ENCODE assay signal across 22 cellular contexts in genomic region chr14:38718519-38718918, GRCh38.
DNase-seq lines count a peak whose midpoint lies in the region; ATAC-seq, FAIRE-seq and TF ChIP-seq lines count a peak whose summit lies in the region.
"Had no signal": no experiment of that assay in that cellular context is flagged by ENCODE, and none has a peak within 500 bp of the region (broad histone marks: within the 10 kb centered on the region; RNA-seq: fewer than 3 reads in every experiment).

No MANE protein-coding gene starts in this region.

- H3K9ac ChIP-seq in OCI-LY1 (ENCODE audit: low read length) = no peak overlapping the region
- H3K9ac ChIP-seq: SK-N-SH had no signal

- no peaks in the 10 kb centered on the region for H3K36me3 Mint-ChIP-seq in glutamatergic neuron (ENCODE audit: unreplicated experiment)
- H3K36me3 Mint-ChIP-seq: CD4-positive, CD25-positive, alpha-beta regulatory T cell had no signal

- no peak for ATAC-seq in psoas muscle
- ATAC-seq: GM23338 had no signal

- no peaks in the 10 kb centered on the region for H3K79me2 ChIP-seq in OCI-LY1 (ENCODE audit: insufficient read depth, low read length)

- no peaks in the 10 kb centered on the region for H3K9me2 ChIP-seq in OCI-LY1 (ENCODE audit: low read depth, low read length)
- H3K9me2 ChIP-seq: SK-N-SH had no signal

- TF ChIP-seq CTCF in OCI-LY1 (IDR thresholded peaks at IDR 0.05; ENCODE audit: low read length) = no peak
- TF ChIP-seq CTCF in glutamatergic neuron (IDR thresholded peaks at IDR 0.05; ENCODE audit: partially characterized antibody, unreplicated experiment) = no peak
- no peak for TF ChIP-seq CTCF in psoas muscle (IDR thresholded peaks at IDR 0.05)
- no peak for TF ChIP-seq CTCF in D721Med (IDR thresholded peaks at IDR 0.05; ENCODE audit: insufficient read depth, missing control alignments)

- no peak overlapping the region for H3K27ac ChIP-seq in OCI-LY1 (ENCODE audit: low read depth, low read length, poor library complexity, severe bottlenecking)
- H3K27ac ChIP-seq in small intestine (ENCODE audit: low read depth in 1 of 2, low read length in 1 of 2) = no peak overlapping the region
- H3K27ac ChIP-seq in psoas muscle = no peak overlapping the region
- H3K27ac ChIP-seq: PC-9 had no signal

- peak overlapping the region; percentile 7; the same call in 1 of the 2 replicates for H2AFZ ChIP-seq in OCI-LY1 (ENCODE audit: low read length)
- H2AFZ ChIP-seq: GM23338, PC-9 had no signal

- no peaks in the 10 kb centered on the region for H4K20me1 ChIP-seq in OCI-LY1 (ENCODE audit: insufficient read depth, low read length)

- H3K27me3 Mint-ChIP-seq in glutamatergic neuron (ENCODE audit: unreplicated experiment) = peaks cover 6% of the 10 kb centered on the region

- no peak for FAIRE-seq in small intestine (lab: Jason Lieb, UNC)
- FAIRE-seq in D721Med (lab: Jason Lieb, UNC) = no peak
- FAIRE-seq: GM12892 had no signal

- H3K4me1 Mint-ChIP-seq in glutamatergic neuron (ENCODE audit: low read depth, unreplicated experiment) = peaks cover 19% of the 10 kb centered on the region
- H3K4me1 Mint-ChIP-seq: CD4-positive, CD25-positive, alpha-beta regulatory T cell had no signal

- intact Hi-C loops in psoas muscle (cut with DNase I) = no loop called here

- peaks cover 11% of the 10 kb centered on the region for H3K9me3 Mint-ChIP-seq in glutamatergic neuron (ENCODE audit: unreplicated experiment)
- H3K9me3 Mint-ChIP-seq: GM23338 had no signal

- H3K4me2 ChIP-seq in OCI-LY1 (ENCODE audit: low read length) = no peak overlapping the region
- H3K4me2 ChIP-seq: GM23338, PC-9, SK-N-SH had no signal

- WGBS in small intestine, 3 donors = 54 to 73% (median 62%) methylated on average over 2 of the region's 2 CpGs
- 57 to 63% (median 57%) methylated on average over 2 of the region's 2 CpGs for WGBS in psoas muscle, 3 donors

- H3K4me3 Mint-ChIP-seq in glutamatergic neuron (ENCODE audit: unreplicated experiment) = no peak overlapping the region
- H3K4me3 Mint-ChIP-seq: CD4-positive, CD25-positive, alpha-beta regulatory T cell; GM23338 had no signal

- peak overlapping the region; percentile 71 for H3K27ac Mint-ChIP-seq in glutamatergic neuron (ENCODE audit: unreplicated experiment)
- H3K27ac Mint-ChIP-seq: CD4-positive, CD25-positive, alpha-beta regulatory T cell; GM23338 had no signal

- DNase-seq in HT-29 (ENCODE audit: low spot score) = peak; percentile 3
- no peak for DNase-seq in glutamatergic neuron
- peak; percentile 8 for DNase-seq in small intestine
- DNase-seq in activated gamma-delta T cell (lab: John Stamatoyannopoulos, UW) = no peak
- no peak for DNase-seq in psoas muscle
- no peak for DNase-seq in D721Med (ENCODE audit: insufficient read length, low spot score)
- DNase-seq: CD4-positive, CD25-positive, alpha-beta regulatory T cell; COR-L47; HCEC 1CT; KBM-7; NCI-H1105; NCI-H146; NCI-H2029; NCI-H226; NCI-H774; PC-9; RPMI8226; SHP77 treated with DMSO at 0.1 percent for 48 hours; SK-N-SH had no signal

- H3K4me3 ChIP-seq in OCI-LY1 (ENCODE audit: low read depth, low read length, poor library complexity, severe bottlenecking) (no peak overlapping the region), small intestine (ENCODE audit: low read depth in 1 of 2, low read length in 2 of 2) (no peak overlapping the region), psoas muscle (no peak overlapping the region)
- H3K4me3 ChIP-seq: GM23338, PC-9 had no signal

- H3K36me3 ChIP-seq in OCI-LY1 (ENCODE audit: insufficient read depth, low read length) = no peaks in the 10 kb centered on the region
- no peaks in the 10 kb centered on the region for H3K36me3 ChIP-seq in small intestine (ENCODE audit: control insufficient read depth in 2 of 2, insufficient read depth in 2 of 2, low read length in 2 of 2)
- H3K36me3 ChIP-seq in psoas muscle (ENCODE audit: insufficient read depth in 1 of 2, low read depth in 1 of 2) = no peaks in the 10 kb centered on the region

- no peaks in the 10 kb centered on the region for H3K9me3 ChIP-seq in OCI-LY1 (ENCODE audit: low read length)
- H3K9me3 ChIP-seq in small intestine (ENCODE audit: control insufficient read depth, low read depth) = no peaks in the 10 kb centered on the region
- H3K9me3 ChIP-seq in psoas muscle = no peaks in the 10 kb centered on the region
- H3K9me3 ChIP-seq: SK-N-SH had no signal

- H3K27me3 ChIP-seq in OCI-LY1 (ENCODE audit: insufficient read depth, low read length) = no peaks in the 10 kb centered on the region
- H3K27me3 ChIP-seq in small intestine (ENCODE audit: control insufficient read depth in 2 of 2, insufficient read depth in 2 of 2, low read length in 2 of 2) = no peaks in the 10 kb centered on the region
- H3K27me3 ChIP-seq in psoas muscle (ENCODE audit: insufficient read depth in 3 of 3, low read length in 2 of 3) = no peaks in the 10 kb centered on the region

- H3K4me1 ChIP-seq in OCI-LY1 (ENCODE audit: insufficient read depth, low read length, severe bottlenecking) (peaks cover 19% of the 10 kb centered on the region), small intestine (ENCODE audit: control insufficient read depth in 2 of 2, insufficient read depth in 1 of 2, low read depth in 1 of 2, low read length in 1 of 2) (no peaks in the 10 kb centered on the region), psoas muscle (peaks cover 7% of the 10 kb centered on the region)

- H3F3A ChIP-seq in OCI-LY1 (ENCODE audit: insufficient read depth, low read length) = no peaks in the 10 kb centered on the region

Comparison
In these comparisons a context has a peak if more than half of its experiments do, and no peak if none do; other contexts are left out.
1. DNase-seq: peak in HT-29 (single experiment) and small intestine (single experiment); none in glutamatergic neuron (single experiment), activated gamma-delta T cell (single experiment), psoas muscle (0 of 2) and D721Med (single experiment).